7 cellular contexts compared by ENCODE assay signal in the genomic region with DNA sequence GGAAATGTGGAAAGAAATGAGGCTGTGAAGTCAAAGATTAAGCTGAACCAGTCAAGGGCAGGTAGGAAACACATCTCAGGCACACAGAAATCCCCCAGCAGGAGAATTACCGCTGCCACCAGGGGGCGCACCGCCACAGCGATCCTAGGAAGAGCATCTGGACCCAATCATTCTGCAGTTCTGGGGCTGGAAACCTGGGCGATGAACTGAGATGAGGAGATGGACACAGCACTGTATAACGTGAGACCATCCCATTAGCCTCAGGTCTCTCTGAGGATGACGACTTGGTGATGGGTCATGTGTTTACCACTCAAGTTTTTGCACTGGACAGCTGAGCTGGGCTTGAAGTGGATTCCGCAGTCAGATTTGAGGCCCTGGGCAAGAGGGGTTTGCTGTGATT. TPM values are rescaled to one million over a fixed set of nuclear protein-coding genes. Genes with fewer than 3 reads are reported as not detected.
A peak's percentile ranks its signal among the peaks of the same experiment; 100 is the strongest.
DNase-seq lines count a peak whose midpoint lies in the region; ATAC-seq, FAIRE-seq and TF ChIP-seq lines count a peak whose summit lies in the region.

No MANE protein-coding gene starts in this region.

- CTCF ChIA-PET in IMR-90 (lab: Yijun Ruan, JAX) = interaction anchor here (0.9 kb wide), 1 partner anchor 9 kb away, joined by 3 read pairs; no protein-coding TSS in a partner anchor

- no peak overlapping the region for H4K5ac ChIP-seq in IMR-90 (ENCODE audit: low read depth, low read length)

- no TSS peak for BruUV-seq in IMR-90 (replicated peaks; lab: Mats Ljungman, UMichigan)

- H2AK9ac ChIP-seq in IMR-90 (replicated peaks; ENCODE audit: low read depth, low read length, poor library complexity) = no peak overlapping the region

- H3K14ac ChIP-seq in IMR-90 (replicated peaks; ENCODE audit: low read depth, low read length) = no peak overlapping the region

- dilution Hi-C loops in IMR-90 (cut with HindIII; ENCODE audit: low sequenced_read_pairs, unreplicated experiment) = no loop called here

- no peaks in the 10 kb centered on the region for H4K20me1 ChIP-seq in IMR-90 (ENCODE audit: insufficient read depth, low read length)

- no peak overlapping the region for H4K8ac ChIP-seq in IMR-90 (ENCODE audit: low read depth in 2 of 2, low read length in 2 of 2)

- H3K4me2 ChIP-seq in IMR-90 (ENCODE audit: low read depth, low read length) = no peak overlapping the region

- H3K36me3 ChIP-seq in IMR-90 (ENCODE audit: control insufficient read depth, insufficient read depth, low read length) (no peaks in the 10 kb centered on the region), RWPE2 (ENCODE audit: low read depth) (no peaks in the 10 kb centered on the region), small intestine (ENCODE audit: control insufficient read depth in 2 of 2, insufficient read depth in 2 of 2, low read length in 2 of 2) (no peaks in the 10 kb centered on the region)

- peak; percentile 10 for DNase-seq in IMR-90
- no peak for DNase-seq in RWPE2 (ENCODE audit: low spot score)
- DNase-seq in activated naive CD8-positive, alpha-beta T cell treated with anti-CD3 and anti-CD28 coated beads, Interleukin-2, amount 10 ng/mL, durations not matched to agents 7 days and 5 days = peak; percentile 81
- DNase-seq in right cardiac atrium = peak; percentile 67 to 90 (median 86)
- DNase-seq in small intestine = peak; percentile 60

- H3K27me3 Mint-ChIP-seq in activated naive CD8-positive, alpha-beta T cell treated with anti-CD3 and anti-CD28 coated beads, Interleukin-2, amount 10 ng/mL, durations not matched to agents 7 days and 5 days = peaks cover 24% of the 10 kb centered on the region

- H3K9me3 Mint-ChIP-seq in activated naive CD8-positive, alpha-beta T cell treated with anti-CD3 and anti-CD28 coated beads, Interleukin-2, amount 10 ng/mL, durations not matched to agents 7 days and 5 days = no peaks in the 10 kb centered on the region

- H3K36me3 Mint-ChIP-seq in activated naive CD8-positive, alpha-beta T cell treated with anti-CD3 and anti-CD28 coated beads, Interleukin-2, amount 10 ng/mL, durations not matched to agents 7 days and 5 days = no peaks in the 10 kb centered on the region

- no peak overlapping the region for H3K18ac ChIP-seq in IMR-90 (ENCODE audit: low read depth, low read length)

- WGBS in IMR-90 (ENCODE audit: extremely low coverage in 2 of 2, insufficient read length in 1 of 2), 2 experiments = 6% methylated on average over 6 of the region's 8 CpGs; no CpG with 5 or more reads in 1 of the 2 experiments
- WGBS in right cardiac atrium = 14% methylated on average over 8 of the region's 8 CpGs
- WGBS in small intestine, 3 donors = 14 to 18% (median 17%) methylated on average over 8 of the region's 8 CpGs

- H3K4me1 ChIP-seq in IMR-90 (ENCODE audit: control insufficient read depth, insufficient read depth, low read length) = no peaks in the 10 kb centered on the region
- no peaks in the 10 kb centered on the region for H3K4me1 ChIP-seq in RWPE2 (ENCODE audit: insufficient read depth, poor library complexity, severe bottlenecking)
- H3K4me1 ChIP-seq in right cardiac atrium (ENCODE audit: control insufficient read depth, insufficient read depth, low read length) = no peaks in the 10 kb centered on the region
- H3K4me1 ChIP-seq in small intestine (ENCODE audit: control insufficient read depth in 2 of 2, insufficient read depth in 1 of 2, low read depth in 1 of 2, low read length in 1 of 2) = no peaks in the 10 kb centered on the region

- H3K4me3 Mint-ChIP-seq in activated naive CD8-positive, alpha-beta T cell treated with anti-CD3 and anti-CD28 coated beads, Interleukin-2, amount 10 ng/mL, durations not matched to agents 7 days and 5 days = no peak overlapping the region

- no peak overlapping the region for H2BK120ac ChIP-seq in IMR-90 (ENCODE audit: low read depth, low read length)

- no peak overlapping the region for H2BK5ac ChIP-seq in IMR-90 (ENCODE audit: low read depth, low read length, poor library complexity, severe bottlenecking)

- no peaks in the 10 kb centered on the region for H3K79me1 ChIP-seq in IMR-90 (ENCODE audit: low read depth in 1 of 2, low read length in 2 of 2)

- no peak overlapping the region for H4K91ac ChIP-seq in IMR-90 (ENCODE audit: insufficient read depth, low read depth, low read length)

- H3K9me1 ChIP-seq in IMR-90 (ENCODE audit: insufficient read depth, low read length) = no peaks in the 10 kb centered on the region

- H3K4ac ChIP-seq in IMR-90 (ENCODE audit: low read depth, low read length) = no peak overlapping the region

- in situ Hi-C loops in IMR-90 (cut with MboI; ENCODE audit: low sequenced_read_pairs) = loop anchor here (5.0 to 10.0 kb wide), 2 partner anchors 456 to 571 kb away; no protein-coding TSS in a partner anchor

- TF ChIP-seq POLR2A in IMR-90 (IDR thresholded peaks at IDR 0.05; ENCODE audit: low read depth, low read length) = no peak

- ATAC-seq in IMR-90 (ENCODE audit: low read depth) (peak; percentile 42), RWPE2 (ENCODE audit: low read depth) (peak; percentile 72), right cardiac atrium (peak; percentile 57 to 66), HG02884 (IDR thresholded peaks at IDR 0.05; ENCODE audit: unreplicated experiment) (no peak)
- peak; percentile 42 for ATAC-seq in activated naive CD8-positive, alpha-beta T cell treated with anti-CD3 and anti-CD28 coated beads, Interleukin-2, amount 10 ng/mL, durations not matched to agents 7 days and 5 days (ENCODE audit: low read depth)

- TF ChIP-seq CTCF in GM12873 (IDR thresholded peaks at IDR 0.05; ENCODE audit: insufficient read depth, low read depth, low read length, missing control alignments) (peak; percentile 97), IMR-90 (conservative IDR thresholded peaks at IDR 0.05; ENCODE audit: low read depth, low read length) (peak; percentile 69), RWPE2 (IDR thresholded peaks at IDR 0.05; ENCODE audit: poor library complexity, severe bottlenecking) (peak; percentile 94)

- no peak overlapping the region for H2BK20ac ChIP-seq in IMR-90 (ENCODE audit: low read depth, low read length)

- H3K4me3 ChIP-seq in IMR-90 (ENCODE audit: insufficient read depth, low read depth, low read length) (no peak overlapping the region), RWPE2 (ENCODE audit: severe bottlenecking) (no peak overlapping the region), right cardiac atrium (ENCODE audit: low read length) (no peak overlapping the region), small intestine (ENCODE audit: low read depth in 1 of 2, low read length in 2 of 2) (no peak overlapping the region)

- H3K27me3 ChIP-seq in IMR-90 (ENCODE audit: control insufficient read depth, insufficient read depth, low read length) = peaks cover 4% of the 10 kb centered on the region; the same call in 1 of the 2 replicates
- H3K27me3 ChIP-seq in RWPE2 (ENCODE audit: insufficient read depth, poor library complexity, severe bottlenecking) = peaks cover 38% of the 10 kb centered on the region
- H3K27me3 ChIP-seq in right cardiac atrium (ENCODE audit: control insufficient read depth, insufficient read depth) = no peaks in the 10 kb centered on the region
- peaks cover 0 to 6% of the 10 kb centered on the region in 2 donors for H3K27me3 ChIP-seq in small intestine (ENCODE audit: control insufficient read depth in 2 of 2, insufficient read depth in 2 of 2, low read length in 2 of 2)

- H2AK5ac ChIP-seq in IMR-90 (ENCODE audit: low read depth, low read length) = no peak overlapping the region

- H3K27ac Mint-ChIP-seq in activated naive CD8-positive, alpha-beta T cell treated with anti-CD3 and anti-CD28 coated beads, Interleukin-2, amount 10 ng/mL, durations not matched to agents 7 days and 5 days = no peak overlapping the region

- TF ChIP-seq RAD21 in IMR-90 (IDR thresholded peaks at IDR 0.05; ENCODE audit: low read length) = peak; percentile 57

- H3K9me3 ChIP-seq in IMR-90 (ENCODE audit: control insufficient read depth, insufficient read depth, low read length) (no peaks in the 10 kb centered on the region), RWPE2 (ENCODE audit: severe bottlenecking) (no peaks in the 10 kb centered on the region), right cardiac atrium (ENCODE audit: control insufficient read depth, low read length) (no peaks in the 10 kb centered on the region), small intestine (ENCODE audit: control insufficient read depth, low read depth) (no peaks in the 10 kb centered on the region)

- H2BK15ac ChIP-seq in IMR-90 (ENCODE audit: low read depth, low read length) = no peak overlapping the region

- intact Hi-C loops in IMR-90 (cut with micrococcal nuclease) (loop anchor here (2.0 to 5.0 kb wide), 2 partner anchors 379 to 574 kb away; no protein-coding TSS in a partner anchor), right cardiac atrium (cut with DNase I) (loop anchor here (2.0 to 5.0 kb wide), 4 partner anchors 376 to 457 kb away; no protein-coding TSS in a partner anchor)

- no peak overlapping the region for H3K9ac ChIP-seq in IMR-90 (ENCODE audit: low read depth, low read length)

- peak overlapping the region; percentile 16 for H2AFZ ChIP-seq in IMR-90 (replicated peaks; ENCODE audit: low read length, poor library complexity)

- no peak for FAIRE-seq in small intestine (lab: Jason Lieb, UNC)

- H3K27ac ChIP-seq in IMR-90 (ENCODE audit: insufficient read depth, low read length) (no peak overlapping the region), RWPE2 (ENCODE audit: poor library complexity, severe bottlenecking) (no peak overlapping the region), right cardiac atrium (ENCODE audit: low read length) (no peak overlapping the region), small intestine (ENCODE audit: low read depth in 1 of 2, low read length in 1 of 2) (no peak overlapping the region)

- no peak overlapping the region for H3K56ac ChIP-seq in IMR-90 (ENCODE audit: extremely low read depth, insufficient read depth, low read length)

- POLR2A ChIA-PET in IMR-90 (lab: Charles Lee; ENCODE audit: unreplicated experiment) = no interaction called here
- POLR2A ChIA-PET in activated naive CD8-positive, alpha-beta T cell treated with anti-CD3 and anti-CD28 coated beads, Interleukin-2, amount 10 ng/mL, durations not matched to agents 7 days and 5 days (lab: Charles Lee) = no interaction called here

- H3K23ac ChIP-seq in IMR-90 (ENCODE audit: low read depth, low read length) = no peak overlapping the region

- H3K4me1 Mint-ChIP-seq in activated naive CD8-positive, alpha-beta T cell treated with anti-CD3 and anti-CD28 coated beads, Interleukin-2, amount 10 ng/mL, durations not matched to agents 7 days and 5 days = no peaks in the 10 kb centered on the region

TF ChIP-seq in IMR-90, 13 proteins besides CTCF, POLR2A, EP300 and RAD21:
- no peak for TF ChIP-seq NFE2L2 (IDR thresholded peaks at IDR 0.05; ENCODE audit: low read depth, low read length)
- TF ChIP-seq SMC3 (IDR thresholded peaks at IDR 0.05; ENCODE audit: low read depth, low read length) = peak; percentile 74

RNA-seq across cellular contexts. Expression of gene SLC24A3, which starts 6.4 kb away (rescaled TPM):
- total RNA-seq in IMR-90 (2012; rRNA removed) = not detected in 2 replicates
- not detected in 2 replicates for polyA plus RNA-seq in IMR-90 (2012; rRNA removed)
- not detected in 2 replicates for polyA plus RNA-seq in IMR-90 (2012; cell fraction: cytosol; rRNA removed)
- not detected in 2 replicates for polyA plus RNA-seq in IMR-90 (2012; cell fraction: nucleus; rRNA removed; ENCODE audit: low replicate concordance)
- not detected for total RNA-seq in activated naive CD8-positive, alpha-beta T cell treated with anti-CD3 and anti-CD28 coated beads, Interleukin-2, amount 10 ng/mL, durations not matched to agents 7 days and 5 days
- total RNA-seq in right cardiac atrium = 1 to 10 TPM in 2 of 4 donors, under 1 TPM in 2; 0.57 to 1.1 (median 0.90) TPM
- polyA plus RNA-seq in right cardiac atrium = 0.66 TPM
- polyA plus RNA-seq in small intestine = 1 to 10 TPM in 2 of 3 donors, not detected in 1; 1.6 to 4.0 TPM
